ENCODE assay signal across 8 cellular contexts in genomic region chr9:37371565-37372464, GRCh38. TPM values are rescaled to one million over a fixed set of nuclear protein-coding genes. Genes with fewer than 3 reads are reported as not detected.
A peak's percentile ranks its signal among the peaks of the same experiment; 100 is the strongest.
DNase-seq lines count a peak whose midpoint lies in the region; ATAC-seq and TF ChIP-seq lines count a peak whose summit lies in the region.

No MANE protein-coding gene starts in this region.

- intact Hi-C loops in transverse colon (cut with DNase I; ENCODE audit: low total_unique reads): no loop called here

- in situ Hi-C loops in transverse colon (cut with MboI; ENCODE audit: low pct_ligation_motif_present in 1 of 4, low pct_unique_long_range_greater_than_20kb in 1 of 4, low sequenced_read_pairs in 3 of 4): loop anchor here in 1 of 4 donors (25.0 kb wide), 1 partner anchor 510 kb away; no protein-coding TSS in a partner anchor

- 66 to 76% methylated on average over 6 to 20 of the region's 20 CpGs for WGBS in transverse colon (ENCODE audit: low coverage in 1 of 2), 2 donors

- H3K27me3 ChIP-seq in transverse colon: no peaks in the 10 kb centered on the region
- H3K27me3 ChIP-seq in effector memory CD4-positive, alpha-beta T cell (replicated peaks; ENCODE audit: control insufficient read depth, insufficient read depth, low read length, poor library complexity, severe bottlenecking): no peaks in the 10 kb centered on the region

- TF ChIP-seq EP300 in transverse colon (IDR thresholded peaks at IDR 0.05; ENCODE audit: low read depth): no peak

- DNase-seq in ELR (ENCODE audit: low read depth): peak; percentile 38
- DNase-seq in cardiac fibroblast (ENCODE audit: low read depth in 2 of 2): peak; percentile 79 to 86
- no peak for DNase-seq in transverse colon
- DNase-seq in AG20443 (ENCODE audit: low spot score): no peak
- DNase-seq in effector memory CD4-positive, alpha-beta T cell: no peak
- DNase-seq in NCI-H345 treated with DMSO at 0.1 percent for 48 hours (lab: John Stamatoyannopoulos, UW; ENCODE audit: unreplicated experiment): no peak

- H3K4me1 ChIP-seq in transverse colon: no peaks in the 10 kb centered on the region
- H3K4me1 ChIP-seq in effector memory CD4-positive, alpha-beta T cell (ENCODE audit: control insufficient read depth, insufficient read depth, low read length, poor library complexity, severe bottlenecking): no peaks in the 10 kb centered on the region

- ATAC-seq in GM19463 (IDR thresholded peaks at IDR 0.05; ENCODE audit: unreplicated experiment): peak; percentile 27
- peak; percentile 10 for ATAC-seq in HG03378 (IDR thresholded peaks at IDR 0.05; ENCODE audit: unreplicated experiment)

- H3K27ac ChIP-seq in transverse colon: no peak overlapping the region
- H3K27ac ChIP-seq in effector memory CD4-positive, alpha-beta T cell (ENCODE audit: insufficient read depth, low read length, poor library complexity, severe bottlenecking): no peak overlapping the region

- no peak for TF ChIP-seq POLR2A in transverse colon (IDR thresholded peaks at IDR 0.05)

- H3K36me3 ChIP-seq in transverse colon: no peaks in the 10 kb centered on the region
- H3K36me3 ChIP-seq in effector memory CD4-positive, alpha-beta T cell (ENCODE audit: control insufficient read depth, insufficient read depth, low read length): no peaks in the 10 kb centered on the region

- H3K9me3 ChIP-seq in transverse colon: no peaks in the 10 kb centered on the region
- no peaks in the 10 kb centered on the region for H3K9me3 ChIP-seq in effector memory CD4-positive, alpha-beta T cell (ENCODE audit: control insufficient read depth, low read length)

- H3K4me3 ChIP-seq in cardiac fibroblast (replicated peaks in 1 of 2; ENCODE audit: low read depth in 2 of 2, low read length in 2 of 2) (no peak overlapping the region), transverse colon (no peak overlapping the region)
- no peak overlapping the region for H3K4me3 ChIP-seq in effector memory CD4-positive, alpha-beta T cell (ENCODE audit: insufficient read depth, low read depth, low read length, poor library complexity, severe bottlenecking)

- TF ChIP-seq CTCF in cardiac fibroblast (IDR thresholded peaks at IDR 0.05; ENCODE audit: low read depth, low read length) (peak; percentile 1), transverse colon (IDR thresholded peaks at IDR 0.05) (no peak)

RNA-seq across cellular contexts. Expression of gene GRHPR, which starts 50.7 kb away (rescaled TPM):
- total RNA-seq in transverse colon: 100 to 1,000 TPM in 3 of 4 donors, 10 to 100 TPM in 1; 48.6 to 131 (median 104) TPM

Comparison
In these comparisons a context has a peak if more than half of its experiments do, and no peak if none do; other contexts are left out.
1. DNase-seq: peak in ELR (single experiment) and cardiac fibroblast (2 of 2); none in transverse colon (single experiment), AG20443 (single experiment), effector memory CD4-positive, alpha-beta T cell (0 of 3) and NCI-H345 treated with DMSO at 0.1 percent for 48 hours (single experiment).